Comparison of ENCODE assay signal across 9 cellular contexts in the genomic region with DNA sequence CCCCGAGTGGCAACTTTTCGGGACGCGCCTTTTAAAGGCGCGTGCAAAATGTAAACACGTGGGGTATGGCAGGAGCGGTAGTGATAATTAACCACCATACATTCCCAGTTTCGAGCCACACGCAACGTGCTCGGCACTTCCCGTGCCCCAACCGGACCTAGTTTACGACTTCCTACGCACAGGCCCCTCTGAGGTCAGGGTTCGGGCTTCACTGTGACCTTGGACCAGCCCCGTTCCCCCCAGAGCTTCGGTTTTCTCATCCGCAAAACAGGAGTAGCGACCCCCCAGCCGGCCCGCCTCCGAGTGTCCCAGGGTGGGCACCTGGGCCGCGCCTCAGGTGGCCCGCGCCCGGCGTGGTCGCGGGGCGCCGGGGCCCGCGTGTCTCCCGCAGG. TPM values are rescaled to one million over a fixed set of nuclear protein-coding genes. Genes with fewer than 3 reads are reported as not detected.
A peak's percentile ranks its signal among the peaks of the same experiment; 100 is the strongest.
DNase-seq lines count a peak whose midpoint lies in the region; ATAC-seq, FAIRE-seq and TF ChIP-seq lines count a peak whose summit lies in the region.
"Had no signal": no experiment of that assay in that cellular context is flagged by ENCODE, and none has a peak within 500 bp of the region (broad histone marks: within the 10 kb centered on the region; RNA-seq: fewer than 3 reads in every experiment).

No MANE protein-coding gene starts in this region.

- H4K20me1 ChIP-seq in PC-3 (ENCODE audit: low read length): peaks cover 30% of the 10 kb centered on the region

- H3K9me3 ChIP-seq in PC-3 (ENCODE audit: low read length): no peaks in the 10 kb centered on the region
- H3K9me3 ChIP-seq in upper lobe of left lung: no peaks in the 10 kb centered on the region

- H3K27ac ChIP-seq in PC-3 (ENCODE audit: low read length) (peak overlapping the region; percentile 55), upper lobe of left lung (peak overlapping the region; percentile 90 to 98 (median 96))

- H3K4me1 ChIP-seq in PC-3 (ENCODE audit: insufficient read depth, low read length) (peaks cover 23% of the 10 kb centered on the region), upper lobe of left lung (peaks cover 32 to 46% (median 32%) of the 10 kb centered on the region in 4 donors)

- ATAC-seq in GM19023 (IDR thresholded peaks at IDR 0.05; ENCODE audit: unreplicated experiment) (peak; percentile 57), HG03175 (IDR thresholded peaks at IDR 0.05; ENCODE audit: unreplicated experiment) (peak; percentile 50), PC-3 (peak; percentile 10), upper lobe of left lung (ENCODE audit: low FRiP score in 2 of 2) (peak; percentile 20 to 52)

- CTCF ChIA-PET in PC-3 (lab: Charles Lee): interaction anchor here (0.6 to 2.2 kb wide), 4 partner anchors 29 to 228 kb away, joined by 3 to 15 read pairs (median 4); no protein-coding TSS in a partner anchor

- BruUV-seq in PC-3 (replicated peaks; lab: Mats Ljungman, UMichigan): no TSS peak

- no peak for TF ChIP-seq EP300 in upper lobe of left lung (IDR thresholded peaks at IDR 0.05)

- H3K36me3 ChIP-seq in PC-3 (ENCODE audit: low read depth, low read length) (peaks cover 18% of the 10 kb centered on the region), upper lobe of left lung (peaks cover 0 to 18% (median 3%) of the 10 kb centered on the region in 4 donors)

- no peaks in the 10 kb centered on the region for H3F3A ChIP-seq in PC-3 (ENCODE audit: low read length, unreplicated experiment)

- H3K4me3 ChIP-seq in PC-3 (ENCODE audit: low read length) (peak overlapping the region; percentile 87), upper lobe of left lung (peak overlapping the region; percentile 63 to 84 (median 75))

- peak; percentile 75 to 86 for DNase-seq in AML-193 (lab: John Stamatoyannopoulos, UW)
- peak; percentile 43 for DNase-seq in PC-3
- DNase-seq in activated effector memory CD4-positive, alpha-beta T cell treated with anti-CD3 and anti-CD28 coated beads, Interleukin-2, amount 50 U/mL, for 16 hours: peak; percentile 86
- peak; percentile 65 to 75 for DNase-seq in frontal cortex (ENCODE audit: low spot score in 2 of 2)
- peak in 50 of 56 donors; percentile 23 to 86 (median 72) for DNase-seq in nucleus accumbens (lab: John Stamatoyannopoulos, UW)
- peak in 1 of 2 donors; percentile 71 for DNase-seq in upper lobe of left lung

- H3K4me2 ChIP-seq in PC-3 (ENCODE audit: low read length): peak overlapping the region; percentile 87

- intact Hi-C loops in PC-3 (cut with micrococcal nuclease): loop anchor here (1.0 to 10.0 kb wide), 5 partner anchors 20 to 469 kb away; partner anchors contain the start of genes LSM3, SLC6A6 and XPC

- WGBS in upper lobe of left lung, 2 donors: 0% methylated on average over 14 of the region's 37 CpGs; no CpG with 5 or more reads in 1 of the 2 donors

- H3K79me2 ChIP-seq in PC-3 (ENCODE audit: low read length): peaks cover 86% of the 10 kb centered on the region

- no peaks in the 10 kb centered on the region for H3K9me2 ChIP-seq in PC-3 (replicated peaks; ENCODE audit: low read length)

- peak overlapping the region; percentile 83 for H2AFZ ChIP-seq in PC-3 (ENCODE audit: low read length)

- no peak for TF ChIP-seq CTCF in PC-3 (conservative IDR thresholded peaks at IDR 0.05; ENCODE audit: low read depth, low read length)
- TF ChIP-seq CTCF in upper lobe of left lung (IDR thresholded peaks at IDR 0.05): no peak

- H3K27me3 ChIP-seq in PC-3 (ENCODE audit: low read length) (no peaks in the 10 kb centered on the region), upper lobe of left lung (no peaks in the 10 kb centered on the region)

- H3K9ac ChIP-seq in PC-3 (ENCODE audit: low read length): peak overlapping the region; percentile 94

- POLR2A ChIA-PET in PC-3 (lab: Charles Lee; ENCODE audit: unreplicated experiment): interaction anchor here (0.6 to 2.2 kb wide), 4 partner anchors 13 to 95 kb away, joined by 5 to 20 read pairs (median 10); partner anchors contain the start of genes LSM3 and XPC

- FAIRE-seq in frontal cortex (lab: Jason Lieb, UNC): no peak
- FAIRE-seq: TTC549 had no signal

- TF ChIP-seq POLR2A in upper lobe of left lung (IDR thresholded peaks at IDR 0.05): no peak

RNA-seq across cellular contexts. Expression of gene CHCHD4, which starts 0.5 kb away (rescaled TPM):
- 39.5 and 43.3 TPM in 2 replicates for total RNA-seq in PC-3 (2014; rRNA removed)
- total RNA-seq in frontal cortex: 8.6 TPM
- total RNA-seq in upper lobe of left lung: 10 to 100 TPM in 3 of 6 donors, 1 to 10 TPM in 3; 2.1 to 13.2 (median 10.5) TPM

RNA-seq across cellular contexts. Expression of gene TMEM43, which starts 0.6 kb away (rescaled TPM):
- 78.6 and 83.1 TPM in 2 replicates for total RNA-seq in PC-3 (2014; rRNA removed)
- 38.7 TPM for total RNA-seq in frontal cortex
- total RNA-seq in upper lobe of left lung: 100 to 1,000 TPM in 2 of 6 donors, 10 to 100 TPM in 4; 48.2 to 158 (median 87.7) TPM

RNA-seq across cellular contexts. Expression of gene XPC, which starts 54.2 kb away (rescaled TPM):
- total RNA-seq in PC-3 (2014; rRNA removed) (24.3 and 26.1 TPM in 2 replicates), frontal cortex (9.8 TPM), upper lobe of left lung (10 to 100 TPM; 33.8 to 87.0 (median 46.6) TPM)

RNA-seq across cellular contexts. Expression of gene LSM3, which starts 54.4 kb away (rescaled TPM):
- total RNA-seq in PC-3 (2014; rRNA removed) (22.0 and 27.2 TPM in 2 replicates), frontal cortex (13.5 TPM), upper lobe of left lung (10 to 100 TPM in 1 of 6 donors, 1 to 10 TPM in 5; 2.1 to 10.3 (median 8.6) TPM)
